In the genomic region with DNA sequence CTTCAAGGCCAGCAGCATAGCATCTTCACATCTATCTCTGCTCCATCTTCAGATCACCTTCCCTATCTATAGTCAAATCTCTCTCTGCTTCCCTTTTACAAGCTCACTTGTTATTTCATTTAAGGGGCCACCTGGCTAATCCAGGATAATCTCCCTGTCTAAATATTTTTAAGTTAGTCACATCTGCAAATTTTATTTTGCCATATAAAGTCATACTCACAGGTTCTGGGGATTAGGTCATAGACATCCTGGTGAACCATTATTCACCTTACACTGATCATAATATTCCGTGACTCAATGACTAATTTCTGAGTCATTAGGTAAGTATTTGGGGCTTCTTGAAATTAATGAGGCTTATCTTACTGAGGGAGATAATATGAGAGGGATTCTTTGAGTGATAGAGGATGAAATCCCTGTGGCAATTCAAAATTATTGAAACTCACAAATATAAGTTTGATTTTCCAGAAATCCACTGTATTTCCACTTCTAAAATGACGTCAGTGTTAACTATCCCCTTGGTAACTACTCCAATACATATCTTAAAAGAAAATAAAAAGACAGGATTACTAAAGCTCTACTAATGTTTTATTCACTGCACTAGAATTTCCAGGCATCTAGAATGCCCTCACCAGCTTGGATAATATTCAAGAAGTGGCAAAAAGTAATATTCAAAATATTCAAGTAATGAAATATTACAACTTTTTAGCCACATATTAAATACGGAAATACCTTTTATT, we compare ENCODE assay signal across 14 cellular contexts.
DNase-seq lines count a peak whose midpoint lies in the region; ATAC-seq and TF ChIP-seq lines count a peak whose summit lies in the region.
"Had no signal": no experiment of that assay in that cellular context is flagged by ENCODE, and none has a peak within 500 bp of the region (broad histone marks: within the 10 kb centered on the region; RNA-seq: fewer than 3 reads in every experiment).

No MANE protein-coding gene starts in this region.

- H3K79me2 ChIP-seq in GM23338 (replicated peaks; ENCODE audit: insufficient read depth): no peaks in the 10 kb centered on the region

- DNase-seq in A172 (ENCODE audit: low spot score): peak; percentile 94
- no peak for DNase-seq in GM23338 (ENCODE audit: low spot score)
- DNase-seq in SJSA1 (ENCODE audit: low read depth in 1 of 2, low spot score in 2 of 2): peak in 1 of 2 experiments; percentile 74
- DNase-seq in fibroblast of pulmonary artery (ENCODE audit: low read depth): peak; percentile 75
- DNase-seq in cerebellar cortex (ENCODE audit: low spot score): no peak
- DNase-seq in NCI-H2081 treated with DMSO at 0.1 percent for 48 hours (lab: John Stamatoyannopoulos, UW): no peak
- no peak for DNase-seq in SHP77 treated with DMSO at 0.1 percent for 48 hours (lab: John Stamatoyannopoulos, UW)
- DNase-seq in tibial artery: no peak
- DNase-seq: activated CD4-positive, alpha-beta memory T cell treated with anti-CD3 and anti-CD28 coated beads, Interleukin-2, amount 10 ng/mL, durations not matched to agents 7 days and 5 days; hippocampal formation; naive thymus-derived CD8-positive, alpha-beta T cell; NCI-H146 had no signal

- H3K9me3 ChIP-seq in SJSA1 (replicated peaks) (no peaks in the 10 kb centered on the region), tibial artery (no peaks in the 10 kb centered on the region)
- H3K9me3 ChIP-seq: suprapubic skin had no signal

- H3K36me3 Mint-ChIP-seq in GM23338 (ENCODE audit: low read depth): no peaks in the 10 kb centered on the region
- H3K36me3 Mint-ChIP-seq: naive thymus-derived CD8-positive, alpha-beta T cell had no signal

- H3K9me3 Mint-ChIP-seq in GM23338: no peaks in the 10 kb centered on the region

- no peaks in the 10 kb centered on the region for H3K27me3 Mint-ChIP-seq in GM23338 (ENCODE audit: insufficient read depth, low read depth, poor library complexity)
- H3K27me3 Mint-ChIP-seq: activated CD4-positive, alpha-beta memory T cell treated with anti-CD3 and anti-CD28 coated beads, Interleukin-2, amount 10 ng/mL, durations not matched to agents 7 days and 5 days; naive thymus-derived CD8-positive, alpha-beta T cell had no signal

- no peak overlapping the region for H3K4me2 ChIP-seq in GM23338

- H3K4me3 Mint-ChIP-seq in GM23338: no peak overlapping the region
- H3K4me3 Mint-ChIP-seq: activated CD4-positive, alpha-beta memory T cell treated with anti-CD3 and anti-CD28 coated beads, Interleukin-2, amount 10 ng/mL, durations not matched to agents 7 days and 5 days; naive thymus-derived CD8-positive, alpha-beta T cell had no signal

- intact Hi-C loops in tibial artery (cut with DNase I; ENCODE audit: low total_unique reads): no loop called here

- H3K27ac ChIP-seq in GM23338 (ENCODE audit: low read depth): no peak overlapping the region
- peak overlapping the region; percentile 93 for H3K27ac ChIP-seq in SJSA1
- H3K27ac ChIP-seq in tibial artery: no peak overlapping the region
- H3K27ac ChIP-seq: C4-2B, suprapubic skin had no signal

- ATAC-seq in GM23338: no peak
- ATAC-seq: naive thymus-derived CD8-positive, alpha-beta T cell had no signal

- TF ChIP-seq CTCF in GM23338 (conservative IDR thresholded peaks at IDR 0.05; ENCODE audit: low read depth in 2 of 2): no peak
- TF ChIP-seq CTCF in fibroblast of pulmonary artery (IDR thresholded peaks at IDR 0.05; ENCODE audit: low read length, missing control alignments): no peak
- no peak for TF ChIP-seq CTCF in tibial artery (IDR thresholded peaks at IDR 0.05)

- H3K4me3 ChIP-seq in GM23338 (no peak overlapping the region), SJSA1 (no peak overlapping the region), fibroblast of pulmonary artery (replicated peaks; ENCODE audit: low read depth, low read length) (no peak overlapping the region), tibial artery (no peak overlapping the region)
- H3K4me3 ChIP-seq: suprapubic skin had no signal

- H3K4me1 ChIP-seq in GM23338 (ENCODE audit: insufficient read depth) (no peaks in the 10 kb centered on the region), SJSA1 (replicated peaks) (peaks cover 48% of the 10 kb centered on the region), tibial artery (no peaks in the 10 kb centered on the region)
- H3K4me1 ChIP-seq: suprapubic skin had no signal

- H3K27me3 ChIP-seq in GM23338 (ENCODE audit: insufficient read depth): no peaks in the 10 kb centered on the region
- no peaks in the 10 kb centered on the region for H3K27me3 ChIP-seq in SJSA1 (replicated peaks)
- H3K27me3 ChIP-seq in tibial artery: no peaks in the 10 kb centered on the region
- H3K27me3 ChIP-seq: suprapubic skin had no signal

- H3K27ac Mint-ChIP-seq in GM23338: no peak overlapping the region
- H3K27ac Mint-ChIP-seq: activated CD4-positive, alpha-beta memory T cell treated with anti-CD3 and anti-CD28 coated beads, Interleukin-2, amount 10 ng/mL, durations not matched to agents 7 days and 5 days; naive thymus-derived CD8-positive, alpha-beta T cell had no signal

- H4K20me1 ChIP-seq in GM23338 (replicated peaks; ENCODE audit: insufficient read depth): no peaks in the 10 kb centered on the region

- H3K9me2 ChIP-seq in GM23338 (ENCODE audit: insufficient read depth): no peaks in the 10 kb centered on the region

- no peaks in the 10 kb centered on the region for H3K4me1 Mint-ChIP-seq in GM23338
- H3K4me1 Mint-ChIP-seq: naive thymus-derived CD8-positive, alpha-beta T cell had no signal

- H2AFZ ChIP-seq in GM23338: 0 out of 2 replicates have a peak overlapping the region, but pooled peaks have one; percentile 25

- H3F3A ChIP-seq in GM23338 (replicated peaks; ENCODE audit: low read depth): no peaks in the 10 kb centered on the region

- H3K36me3 ChIP-seq in GM23338 (ENCODE audit: insufficient read depth) (no peaks in the 10 kb centered on the region), SJSA1 (no peaks in the 10 kb centered on the region), tibial artery (no peaks in the 10 kb centered on the region)
- H3K36me3 ChIP-seq: suprapubic skin had no signal

TF ChIP-seq in GM23338, 12 proteins besides CTCF, POLR2A, EP300 and RAD21 (continues in another document):
- TF ChIP-seq ZNF331 (CRISPR knock-in tag; IDR thresholded peaks at IDR 0.05; ENCODE audit: low read depth): no peak
- TF ChIP-seq STAT1 (IDR thresholded peaks at IDR 0.05; ENCODE audit: unreplicated experiment): no peak
- no peak for TF ChIP-seq EZH2phosphoT487 (IDR thresholded peaks at IDR 0.05; ENCODE audit: unreplicated experiment)
- TF ChIP-seq, protein P1, sequence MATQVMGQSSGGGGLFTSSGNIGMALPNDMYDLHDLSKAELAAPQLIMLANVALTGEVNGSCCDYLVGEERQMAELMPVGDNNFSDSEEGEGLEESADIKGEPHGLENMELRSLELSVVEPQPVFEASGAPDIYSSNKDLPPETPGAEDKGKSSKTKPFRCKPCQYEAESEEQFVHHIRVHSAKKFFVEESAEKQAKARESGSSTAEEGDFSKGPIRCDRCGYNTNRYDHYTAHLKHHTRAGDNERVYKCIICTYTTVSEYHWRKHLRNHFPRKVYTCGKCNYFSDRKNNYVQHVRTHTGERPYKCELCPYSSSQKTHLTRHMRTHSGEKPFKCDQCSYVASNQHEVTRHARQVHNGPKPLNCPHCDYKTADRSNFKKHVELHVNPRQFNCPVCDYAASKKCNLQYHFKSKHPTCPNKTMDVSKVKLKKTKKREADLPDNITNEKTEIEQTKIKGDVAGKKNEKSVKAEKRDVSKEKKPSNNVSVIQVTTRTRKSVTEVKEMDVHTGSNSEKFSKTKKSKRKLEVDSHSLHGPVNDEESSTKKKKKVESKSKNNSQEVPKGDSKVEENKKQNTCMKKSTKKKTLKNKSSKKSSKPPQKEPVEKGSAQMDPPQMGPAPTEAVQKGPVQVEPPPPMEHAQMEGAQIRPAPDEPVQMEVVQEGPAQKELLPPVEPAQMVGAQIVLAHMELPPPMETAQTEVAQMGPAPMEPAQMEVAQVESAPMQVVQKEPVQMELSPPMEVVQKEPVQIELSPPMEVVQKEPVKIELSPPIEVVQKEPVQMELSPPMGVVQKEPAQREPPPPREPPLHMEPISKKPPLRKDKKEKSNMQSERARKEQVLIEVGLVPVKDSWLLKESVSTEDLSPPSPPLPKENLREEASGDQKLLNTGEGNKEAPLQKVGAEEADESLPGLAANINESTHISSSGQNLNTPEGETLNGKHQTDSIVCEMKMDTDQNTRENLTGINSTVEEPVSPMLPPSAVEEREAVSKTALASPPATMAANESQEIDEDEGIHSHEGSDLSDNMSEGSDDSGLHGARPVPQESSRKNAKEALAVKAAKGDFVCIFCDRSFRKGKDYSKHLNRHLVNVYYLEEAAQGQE (IDR thresholded peaks at IDR 0.05; ENCODE audit: unreplicated experiment): no peak
- no peak for TF ChIP-seq ZNF114 (CRISPR knock-in tag; IDR thresholded peaks at IDR 0.05)
- no peak for TF ChIP-seq CREB1 (CRISPR knock-in tag; IDR thresholded peaks at IDR 0.05; ENCODE audit: low read depth)
- TF ChIP-seq POLR2AphosphoS5 (IDR thresholded peaks at IDR 0.05; ENCODE audit: low read depth): no peak
- no peak for TF ChIP-seq NANOG (IDR thresholded peaks at IDR 0.05; ENCODE audit: borderline replicate concordance)

Comparison
In these comparisons a context has a peak if more than half of its experiments do, and no peak if none do; other contexts are left out.
1. DNase-seq: peak in A172 (single experiment) and fibroblast of pulmonary artery (single experiment); none in GM23338 (single experiment), cerebellar cortex (single experiment), NCI-H2081 treated with DMSO at 0.1 percent for 48 hours (single experiment), SHP77 treated with DMSO at 0.1 percent for 48 hours (single experiment) and tibial artery (0 of 2).